ENCODE assay signal across 8 cellular contexts in the genomic region with DNA sequence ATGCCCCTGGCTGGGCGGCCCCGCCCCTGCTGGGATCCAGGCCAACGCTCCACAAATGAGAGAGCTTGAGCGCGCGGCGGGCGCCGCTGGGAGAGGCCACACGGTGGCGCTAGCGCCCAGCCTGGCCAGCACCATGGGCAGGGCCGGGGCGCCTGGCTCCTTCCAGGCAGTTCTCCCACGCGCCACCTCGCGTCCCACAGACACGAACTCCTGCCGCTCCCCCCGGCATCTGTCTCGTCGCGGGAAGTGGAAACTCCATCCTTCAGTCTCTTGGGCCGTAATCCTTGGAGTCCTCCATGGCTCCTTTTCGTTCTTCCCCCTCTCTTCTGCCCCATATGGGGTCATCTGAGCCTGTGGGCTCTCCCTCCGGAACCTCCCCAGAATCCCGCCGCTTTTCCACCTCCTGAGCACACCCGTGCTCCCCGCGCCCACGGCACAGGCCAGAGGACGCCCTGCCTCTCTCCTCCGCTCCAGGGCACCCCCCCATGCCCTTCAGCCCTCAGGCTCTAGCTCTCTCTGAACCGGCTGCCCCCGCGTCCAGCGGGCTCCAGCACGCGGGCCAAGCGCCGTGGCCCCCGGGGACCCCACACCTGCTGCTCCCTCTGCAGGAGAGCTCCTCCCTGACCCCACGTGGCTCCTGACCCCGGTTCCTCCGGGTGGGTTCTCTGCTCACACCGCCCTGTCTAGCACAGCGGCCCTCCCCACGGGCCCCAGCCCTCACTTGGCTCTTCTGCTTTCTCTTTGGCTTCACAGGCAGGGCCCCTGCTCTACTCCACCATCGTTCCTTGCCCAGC. TPM values are rescaled to one million over a fixed set of nuclear protein-coding genes. Genes with fewer than 3 reads are reported as not detected.
DNase-seq lines count a peak whose midpoint lies in the region; ATAC-seq, FAIRE-seq and TF ChIP-seq lines count a peak whose summit lies in the region.

No MANE protein-coding gene starts in this region.

- FAIRE-seq in pancreas (lab: Jason Lieb, UNC) = no peak

- 11 to 14% methylated on average over 50 to 51 of the region's 51 CpGs for WGBS in pancreas, 2 donors
- WGBS in thyroid gland, 2 donors = 16 to 17% methylated on average over 32 to 41 of the region's 51 CpGs

- H3K4me2 ChIP-seq in MM.1S (ENCODE audit: low read depth, low read length) = peak overlapping the region; percentile 98

- DNase-seq in COLO829 (ENCODE audit: low spot score) = peak; percentile 76
- DNase-seq in MM.1S = peak; percentile 72
- DNase-seq in SK-N-MC (ENCODE audit: low read depth, low spot score) = peak; percentile 20
- DNase-seq in activated naive CD8-positive, alpha-beta T cell treated with anti-CD3 and anti-CD28 coated beads, Interleukin-2, amount 10 ng/mL, durations not matched to agents 7 days and 5 days = peak; percentile 84
- peak; percentile 92 to 93 for DNase-seq in cardiac muscle cell (ENCODE audit: low read depth in 1 of 2, low spot score in 1 of 2)
- DNase-seq in pancreas = peak; percentile 81 to 99 (median 96)
- peak; percentile 92 to 94 for DNase-seq in thyroid gland

- H3K9me3 ChIP-seq in MM.1S (replicated peaks; ENCODE audit: insufficient read depth, low read length) = no peaks in the 10 kb centered on the region
- no peaks in the 10 kb centered on the region for H3K9me3 ChIP-seq in SK-N-MC (ENCODE audit: low read depth, low read length)
- H3K9me3 ChIP-seq in cardiac muscle cell (ENCODE audit: low read depth) = no peaks in the 10 kb centered on the region
- H3K9me3 ChIP-seq in pancreas = no peaks in the 10 kb centered on the region
- H3K9me3 ChIP-seq in thyroid gland = no peaks in the 10 kb centered on the region

- TF ChIP-seq CTCF in MM.1S (IDR thresholded peaks at IDR 0.05; ENCODE audit: low read length) = peak; percentile 89
- peak; percentile 91 for TF ChIP-seq CTCF in cardiac muscle cell (IDR thresholded peaks at IDR 0.05; ENCODE audit: low read depth, low read length)
- peak; percentile 91 to 95 (median 91) for TF ChIP-seq CTCF in pancreas (IDR thresholded peaks at IDR 0.05)
- TF ChIP-seq CTCF in thyroid gland (IDR thresholded peaks at IDR 0.05) = peak; percentile 54 to 95 (median 84)

- H3K27ac Mint-ChIP-seq in activated naive CD8-positive, alpha-beta T cell treated with anti-CD3 and anti-CD28 coated beads, Interleukin-2, amount 10 ng/mL, durations not matched to agents 7 days and 5 days = no peak overlapping the region

- H4K20me1 ChIP-seq in MM.1S (ENCODE audit: insufficient read depth, low read length) = no peaks in the 10 kb centered on the region

- H3K79me2 ChIP-seq in MM.1S (ENCODE audit: low read length) = no peaks in the 10 kb centered on the region

- no peaks in the 10 kb centered on the region for H3K36me3 ChIP-seq in MM.1S (replicated peaks; ENCODE audit: insufficient read depth, low read length)
- H3K36me3 ChIP-seq in SK-N-MC (ENCODE audit: insufficient read depth, low read length) = no peaks in the 10 kb centered on the region
- H3K36me3 ChIP-seq in cardiac muscle cell = no peaks in the 10 kb centered on the region
- H3K36me3 ChIP-seq in pancreas = no peaks in the 10 kb centered on the region
- no peaks in the 10 kb centered on the region for H3K36me3 ChIP-seq in thyroid gland

- H3F3A ChIP-seq in MM.1S (ENCODE audit: insufficient read depth, low read length) = no peaks in the 10 kb centered on the region

- POLR2A ChIA-PET in activated naive CD8-positive, alpha-beta T cell treated with anti-CD3 and anti-CD28 coated beads, Interleukin-2, amount 10 ng/mL, durations not matched to agents 7 days and 5 days (lab: Charles Lee) = interaction anchor here (0.5 kb wide), 1 partner anchor 1406 kb away, joined by 3 read pairs; no protein-coding TSS in a partner anchor

- H3K4me1 ChIP-seq in MM.1S (ENCODE audit: low read length) (peaks cover 21% of the 10 kb centered on the region), cardiac muscle cell (ENCODE audit: low read depth) (peaks cover 21% of the 10 kb centered on the region), pancreas (peaks cover 10 to 44% (median 31%) of the 10 kb centered on the region in 3 donors), thyroid gland (peaks cover 8 to 29% of the 10 kb centered on the region in 2 donors)

- no peaks in the 10 kb centered on the region for H3K9me3 Mint-ChIP-seq in activated naive CD8-positive, alpha-beta T cell treated with anti-CD3 and anti-CD28 coated beads, Interleukin-2, amount 10 ng/mL, durations not matched to agents 7 days and 5 days

- H3K36me3 Mint-ChIP-seq in activated naive CD8-positive, alpha-beta T cell treated with anti-CD3 and anti-CD28 coated beads, Interleukin-2, amount 10 ng/mL, durations not matched to agents 7 days and 5 days = peaks cover 3% of the 10 kb centered on the region

- peak overlapping the region; percentile 23 for H3K4me3 Mint-ChIP-seq in activated naive CD8-positive, alpha-beta T cell treated with anti-CD3 and anti-CD28 coated beads, Interleukin-2, amount 10 ng/mL, durations not matched to agents 7 days and 5 days

- intact Hi-C loops in pancreas (cut with DNase I) (no loop called here), thyroid gland (cut with DNase I) (no loop called here)

- H3K27me3 ChIP-seq in MM.1S (replicated peaks; ENCODE audit: insufficient read depth, low read length) (no peaks in the 10 kb centered on the region), cardiac muscle cell (no peaks in the 10 kb centered on the region), pancreas (no peaks in the 10 kb centered on the region), thyroid gland (no peaks in the 10 kb centered on the region)

- peak overlapping the region; percentile 31; the same call in 1 of the 2 replicates for H3K27ac ChIP-seq in MM.1S (ENCODE audit: low read length)
- no peak overlapping the region for H3K27ac ChIP-seq in SK-N-MC
- no peak overlapping the region for H3K27ac ChIP-seq in cardiac muscle cell
- H3K27ac ChIP-seq in pancreas = peak overlapping the region in 2 of 4 donors; percentile 57 to 63
- no peak overlapping the region for H3K27ac ChIP-seq in thyroid gland

- no peaks in the 10 kb centered on the region for H3K9me2 ChIP-seq in MM.1S (replicated peaks; ENCODE audit: insufficient read depth, low read length)

- peak in 1 of 2 donors; percentile 8 for TF ChIP-seq POLR2A in thyroid gland (IDR thresholded peaks at IDR 0.05)

- no peaks in the 10 kb centered on the region for H3K27me3 Mint-ChIP-seq in activated naive CD8-positive, alpha-beta T cell treated with anti-CD3 and anti-CD28 coated beads, Interleukin-2, amount 10 ng/mL, durations not matched to agents 7 days and 5 days

- H2AFZ ChIP-seq in MM.1S (ENCODE audit: low read length) = peak overlapping the region; percentile 90

- H3K4me3 ChIP-seq in MM.1S (ENCODE audit: low read length) (peak overlapping the region; percentile 71), SK-N-MC (peak overlapping the region; percentile 48), cardiac muscle cell (no peak overlapping the region), pancreas (peak overlapping the region; percentile 13 to 43 (median 32)), thyroid gland (replicated peaks in 1 of 3) (peak overlapping the region in 1 of 3 donors; percentile 20)

- H3K9ac ChIP-seq in MM.1S (ENCODE audit: low read length) (peak overlapping the region; percentile 75), SK-N-MC (ENCODE audit: insufficient read length) (peak overlapping the region; percentile 6)

- ATAC-seq in GM21619 (IDR thresholded peaks at IDR 0.05; ENCODE audit: unreplicated experiment) = peak; percentile 65
- ATAC-seq in activated naive CD8-positive, alpha-beta T cell treated with anti-CD3 and anti-CD28 coated beads, Interleukin-2, amount 10 ng/mL, durations not matched to agents 7 days and 5 days (ENCODE audit: low read depth) = peak; percentile 88
- peak; percentile 89 to 95 (median 92) for ATAC-seq in pancreas

- peaks cover 6% of the 10 kb centered on the region for H3K4me1 Mint-ChIP-seq in activated naive CD8-positive, alpha-beta T cell treated with anti-CD3 and anti-CD28 coated beads, Interleukin-2, amount 10 ng/mL, durations not matched to agents 7 days and 5 days

RNA-seq across cellular contexts. Expression of gene EDN2, which starts 31.9 kb away (rescaled TPM):
- total RNA-seq in activated naive CD8-positive, alpha-beta T cell treated with anti-CD3 and anti-CD28 coated beads, Interleukin-2, amount 10 ng/mL, durations not matched to agents 7 days and 5 days = not detected
- total RNA-seq in cardiac muscle cell = 0.92 and 0.98 TPM in 2 replicates
- polyA plus RNA-seq in cardiac muscle cell = 1.8 TPM in 2 replicates
- total RNA-seq in pancreas = 1 to 10 TPM; 1.2 to 3.0 (median 1.6) TPM
- polyA plus RNA-seq in pancreas = 1 to 10 TPM; 2.9 to 8.3 TPM
- total RNA-seq in thyroid gland = not detected

Comparison
In these comparisons a context has a peak if more than half of its experiments do, and no peak if none do; other contexts are left out.
1. DNase-seq: peak in every context shown above with its lines; median percentile 96 in pancreas; 93 in thyroid gland; 92 in cardiac muscle cell; 84 in activated naive CD8-positive, alpha-beta T cell treated with anti-CD3 and anti-CD28 coated beads, Interleukin-2, amount 10 ng/mL, durations not matched to agents 7 days and 5 days; 76 in COLO829; 72 in MM.1S; 20 in SK-N-MC.